ENCODE assay signal across 1 cellular context in genomic region chr19:1240925-1241324, GRCh38.
TF ChIP-seq lines count a peak whose summit lies in the region.

No MANE protein-coding gene starts in this region.

TF ChIP-seq in endothelial cell of umbilical vein, 7 proteins besides CTCF, POLR2A, EP300 and RAD21 (continued from another document):
- TF ChIP-seq, protein P1, sequence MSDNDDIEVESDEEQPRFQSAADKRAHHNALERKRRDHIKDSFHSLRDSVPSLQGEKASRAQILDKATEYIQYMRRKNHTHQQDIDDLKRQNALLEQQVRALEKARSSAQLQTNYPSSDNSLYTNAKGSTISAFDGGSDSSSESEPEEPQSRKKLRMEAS (IDR thresholded peaks at IDR 0.05; ENCODE audit: insufficient read depth, insufficient read length) = no peak
- no peak for TF ChIP-seq POLR2AphosphoS5 (IDR thresholded peaks at IDR 0.05; ENCODE audit: insufficient read depth, low read depth, low read length)
- TF ChIP-seq JUN (IDR thresholded peaks at IDR 0.05; ENCODE audit: borderline replicate concordance, insufficient read depth, insufficient read length, low read depth) = no peak
